In the genomic region with DNA sequence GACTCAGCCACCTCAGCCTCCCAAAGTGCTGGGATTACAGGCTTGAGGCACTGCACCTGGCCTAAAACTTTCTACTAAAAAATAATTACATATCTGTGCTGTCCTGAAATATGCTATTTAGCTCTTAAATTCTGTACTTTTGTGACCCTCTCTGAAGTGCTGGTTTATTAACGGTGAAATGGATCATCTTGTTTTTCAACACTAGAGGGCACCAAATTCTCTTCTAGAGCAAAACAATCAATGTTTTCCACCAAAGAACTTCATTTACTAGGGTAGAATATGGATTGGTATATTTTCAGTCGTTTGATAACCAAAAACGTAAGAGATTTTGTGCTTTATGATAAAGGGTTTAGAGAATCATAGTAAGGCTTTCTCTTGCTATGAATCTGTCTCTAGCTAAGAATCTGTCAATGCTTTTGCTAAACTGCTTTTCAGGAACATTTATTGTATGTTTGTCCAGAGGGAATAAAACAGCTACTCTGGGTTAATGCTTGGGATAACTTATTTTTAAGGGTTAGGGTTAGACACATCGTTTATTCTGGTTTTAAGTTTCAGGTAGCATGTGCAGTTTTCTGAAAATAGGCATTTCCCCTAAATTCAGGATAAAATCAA, we compare ENCODE assay signal across 8 cellular contexts.
A peak's percentile ranks its signal among the peaks of the same experiment; 100 is the strongest.
DNase-seq lines count a peak whose midpoint lies in the region; ATAC-seq, FAIRE-seq and TF ChIP-seq lines count a peak whose summit lies in the region.

No MANE protein-coding gene starts in this region.

- ATAC-seq in K562, result 0 out of 3 replicates have a peak, but pooled peaks have one; percentile 33

- H3K27ac ChIP-seq in K562 (ENCODE audit: extremely low read depth, low read depth, low read length), result no peak overlapping the region
- no peak overlapping the region for H3K27ac ChIP-seq in liver (ENCODE audit: low read depth in 1 of 2, low read length in 2 of 2)

- H3K4me1 ChIP-seq in K562 (replicated peaks in 1 of 2; ENCODE audit: control insufficient read depth in 2 of 2, insufficient read depth in 2 of 2, low read length in 2 of 2), result no peaks in the 10 kb centered on the region
- no peaks in the 10 kb centered on the region for H3K4me1 ChIP-seq in liver (ENCODE audit: control insufficient read depth in 4 of 4, insufficient read depth in 4 of 4, low read length in 3 of 4)

- TF ChIP-seq RAD21 in K562 (CRISPR knock-in tag; conservative IDR thresholded peaks at IDR 0.05 in 1 of 2, IDR thresholded peaks at IDR 0.05 in 1 of 2) (peak; percentile 23 to 61; a peak in 3 of 4 replicates), liver (IDR thresholded peaks at IDR 0.05) (peak; percentile 85 to 90)

- no peak overlapping the region for H2AFZ ChIP-seq in K562 (ENCODE audit: low read depth, low read length)

- no peak for TF ChIP-seq EP300 in K562 (IDR thresholded peaks at IDR 0.05; ENCODE audit: low read length)

- WGBS in K562 (ENCODE audit: insufficient coverage, low coverage, missing lambda C conversion rate), result 0% methylated on average over 4 of the region's 4 CpGs
- 3% methylated on average over 4 of the region's 4 CpGs for WGBS in liver

- no peaks in the 10 kb centered on the region for H3K9me1 ChIP-seq in K562 (ENCODE audit: control insufficient read depth, insufficient read depth, low read length)

- H3K4me2 ChIP-seq in K562 (ENCODE audit: insufficient read depth, low read length), result no peak overlapping the region

- TF ChIP-seq CTCF in K562 (IDR thresholded peaks at IDR 0.05 in 2 of 3, conservative IDR thresholded peaks at IDR 0.05 in 1 of 3; ENCODE audit: insufficient read depth in 2 of 3, low read depth in 1 of 3, low read length in 3 of 3) (peak; percentile 18 to 54 (median 33); a peak in 3 of 6 replicates), liver (IDR thresholded peaks at IDR 0.05; ENCODE audit: low read depth, low read length, missing input control) (peak; percentile 57)

- no peak for TF ChIP-seq POLR2A in K562 (conservative IDR thresholded peaks at IDR 0.05)

- no peaks in the 10 kb centered on the region for H3K9me3 ChIP-seq in K562 (replicated peaks; ENCODE audit: control insufficient read depth, insufficient read depth, low read depth, low read length)
- no peaks in the 10 kb centered on the region for H3K9me3 ChIP-seq in liver (ENCODE audit: control insufficient read depth in 4 of 4, low read length in 3 of 4)

- H3K36me3 ChIP-seq in K562 (ENCODE audit: control insufficient read depth, insufficient read depth, low read length) (no peaks in the 10 kb centered on the region), liver (ENCODE audit: control insufficient read depth in 4 of 4, insufficient read depth in 3 of 4, low read depth in 1 of 4, low read length in 3 of 4) (peaks cover 0 to 4% (median 0%) of the 10 kb centered on the region in 4 donors)

- in situ Hi-C loops in K562 (cut with MboI), result loop anchor here (25.0 kb wide), 1 partner anchor 558 kb away; no protein-coding TSS in a partner anchor

- no peak overlapping the region for H3K9ac ChIP-seq in K562 (ENCODE audit: insufficient read depth in 1 of 2, low read depth in 2 of 2, low read length in 2 of 2)
- H3K9ac ChIP-seq in liver (ENCODE audit: low read depth in 1 of 2, low read length in 2 of 2), result no peak overlapping the region

- intact Hi-C loops in K562 (cut with micrococcal nuclease), result loop anchor here (1.0 kb wide), 1 partner anchor 381 kb away; no protein-coding TSS in a partner anchor

- no peaks in the 10 kb centered on the region for H3K79me2 ChIP-seq in K562 (ENCODE audit: control insufficient read depth, insufficient read depth, low read length)

- DNase-seq in NCI-H1092 treated with DMSO at 0.1 percent for 48 hours (lab: John Stamatoyannopoulos, UW), result peak; percentile 11
- DNase-seq in NCI-H1092 (lab: John Stamatoyannopoulos, UW), result no peak
- DNase-seq in HCEC 1CT, result peak; percentile 28
- DNase-seq in NCI-H1105 (lab: John Stamatoyannopoulos, UW), result peak; percentile 19
- DNase-seq in K562 (ENCODE audit: extremely low read depth in 1 of 4, low spot score in 3 of 4), result peak; percentile 8 to 36 (median 24)
- no peak for DNase-seq in activated effector memory CD4-positive, alpha-beta T cell treated with anti-CD3 and anti-CD28 coated beads, Interleukin-2, amount 50 U/mL, for 16 hours
- no peak for DNase-seq in UCSD-AML1 (lab: John Stamatoyannopoulos, UW; ENCODE audit: unreplicated experiment)

- H3K27me3 ChIP-seq in K562 (ENCODE audit: control insufficient read depth in 2 of 2, insufficient read depth in 2 of 2, low read length in 2 of 2) (no peaks in the 10 kb centered on the region), liver (ENCODE audit: control insufficient read depth in 4 of 4, insufficient read depth in 4 of 4, low read length in 3 of 4) (no peaks in the 10 kb centered on the region)

- FAIRE-seq in K562 (lab: Jason Lieb, UNC), result peak; percentile 61

- POLR2A ChIA-PET in K562 (lab: Yijun Ruan, JAX), result interaction anchor here (0.8 kb wide), 1 partner anchor 119 kb away, joined by 3 read pairs; no protein-coding TSS in a partner anchor

- BruUV-seq in K562 (replicated peaks; lab: Mats Ljungman, UMichigan), result no TSS peak

- CTCF ChIA-PET in K562 (lab: Yijun Ruan, JAX; ENCODE audit: low intra/inter-chr PET ratio), result interaction anchor here (1.1 kb wide), 1 partner anchor 408 kb away, joined by 3 read pairs; no protein-coding TSS in a partner anchor

- H4K20me1 ChIP-seq in K562 (replicated peaks; ENCODE audit: control insufficient read depth, insufficient read depth, low read length), result no peaks in the 10 kb centered on the region

- no peak overlapping the region for H3K4me3 ChIP-seq in K562
- H3K4me3 ChIP-seq in liver (ENCODE audit: low read depth in 1 of 3, low read length in 3 of 3), result no peak overlapping the region

TF ChIP-seq in K562, 482 proteins besides CTCF, POLR2A, EP300 and RAD21 (continues in another document):
- TF ChIP-seq SMC3 (conservative IDR thresholded peaks at IDR 0.05; ENCODE audit: insufficient read depth, low read depth, low read length) (0 out of 2 replicates have a peak, but pooled peaks have one; percentile 8), ZNF146 (CRISPR knock-in tag; IDR thresholded peaks at IDR 0.05; ENCODE audit: unreplicated experiment) (no peak)

TF ChIP-seq in liver, 16 proteins besides CTCF, POLR2A, EP300 and RAD21:
- TF ChIP-seq HNF4A (conservative IDR thresholded peaks at IDR 0.05), result no peak
- TF ChIP-seq ZBTB33 (IDR thresholded peaks at IDR 0.05), result peak; percentile 13
- TF ChIP-seq HNF4G (IDR thresholded peaks at IDR 0.05), result no peak

Comparison
In these comparisons a context has a peak if more than half of its experiments do, and no peak if none do; other contexts are left out.
1. DNase-seq: peak in NCI-H1092 treated with DMSO at 0.1 percent for 48 hours (single experiment), HCEC 1CT (single experiment), NCI-H1105 (single experiment) and K562 (4 of 4); none in NCI-H1092 (single experiment), activated effector memory CD4-positive, alpha-beta T cell treated with anti-CD3 and anti-CD28 coated beads, Interleukin-2, amount 50 U/mL, for 16 hours (single experiment) and UCSD-AML1 (single experiment).